In genomic region chr19:1875265-1875645, GRCh38 we compare ENCODE assay signal across 8 cellular contexts. TPM values are rescaled to one million over a fixed set of nuclear protein-coding genes. Genes with fewer than 3 reads are reported as not detected.
DNase-seq lines count a peak whose midpoint lies in the region; ATAC-seq and TF ChIP-seq lines count a peak whose summit lies in the region.
"Not testable (repeated sequence)": the region's sequence is repeated elsewhere in the genome, so short reads cannot be mapped to it uniquely, and the experiment has no call there.

No MANE protein-coding gene starts in this region.

- H3K27me3 Mint-ChIP-seq in nephron (ENCODE audit: low read depth), result not testable (repeated sequence)

- H3K9ac ChIP-seq in iPS-18a (ENCODE audit: low read length), result peak overlapping the region; percentile 82
- H3K9ac ChIP-seq in stomach smooth muscle (ENCODE audit: low read length in 2 of 2), result peak overlapping the region; percentile 74 to 84

- WGBS in ectodermal cell, 2 experiments, result 4 to 5% methylated on average over 11 of the region's 11 CpGs

- H3K27me3 ChIP-seq in BE2C; Panc1 (ENCODE audit: control insufficient read depth, insufficient read depth, low read length); ectodermal cell (ENCODE audit: control insufficient read depth, insufficient read depth, low read length, poor library complexity, severe bottlenecking); iPS-18a (ENCODE audit: control insufficient read depth, insufficient read depth, low read length); stomach smooth muscle (ENCODE audit: control insufficient read depth in 1 of 2, insufficient read depth in 2 of 2, low read length in 2 of 2): not testable (repeated sequence)

- peaks cover 21% of the 10 kb centered on the region for H3K4me1 Mint-ChIP-seq in nephron

- H3K27ac Mint-ChIP-seq in nephron, result peak overlapping the region; percentile 62 to 91 (median 89)

- H3K27ac ChIP-seq in HEK293 (ENCODE audit: extremely low read depth, low read depth, low read length) (peak overlapping the region; percentile 89), Panc1 (ENCODE audit: low read length) (peak overlapping the region; percentile 83), stomach smooth muscle (ENCODE audit: low read length) (peak overlapping the region; percentile 84)
- not testable (repeated sequence) for H3K27ac ChIP-seq in ectodermal cell (ENCODE audit: insufficient read depth, low read depth, low read length, poor library complexity, severe bottlenecking); iPS-18a (ENCODE audit: low read length)

- BruUV-seq in Panc1 (replicated peaks; lab: Mats Ljungman, UMichigan), result not testable (repeated sequence)

- ATAC-seq in Panc1, result not testable (repeated sequence)

- H3K9me3 ChIP-seq in BE2C; HEK293 (ENCODE audit: control insufficient read depth, insufficient read depth, low read depth, low read length); Panc1 (ENCODE audit: control insufficient read depth, insufficient read depth, low read depth, low read length); ectodermal cell (ENCODE audit: control insufficient read depth, low read length); iPS-18a (ENCODE audit: control insufficient read depth, low read depth, low read length); stomach smooth muscle (ENCODE audit: control insufficient read depth in 2 of 2, low read length in 2 of 2): not testable (repeated sequence)

- intact Hi-C loops in Panc1 (cut with micrococcal nuclease; ENCODE audit: unreplicated experiment), result not testable (repeated sequence)

- H3K9me3 Mint-ChIP-seq in nephron, result not testable (repeated sequence)

- DNase-seq in BE2C; Panc1 (ENCODE audit: low read depth, low spot score): not testable (repeated sequence)
- peak; percentile 62 for DNase-seq in activated effector memory CD4-positive, alpha-beta T cell treated with anti-CD3 and anti-CD28 coated beads, Interleukin-2, amount 50 U/mL, for 16 hours

- H3K4me3 Mint-ChIP-seq in nephron, result peak overlapping the region; percentile 94 to 98 (median 96)

- not testable (repeated sequence) for H3K4me1 ChIP-seq in BE2C
- peaks cover 10% of the 10 kb centered on the region for H3K4me1 ChIP-seq in HEK293 (ENCODE audit: control insufficient read depth, insufficient read depth, low read length)
- peaks cover 20% of the 10 kb centered on the region for H3K4me1 ChIP-seq in Panc1 (ENCODE audit: control insufficient read depth, insufficient read depth, low read length)
- H3K4me1 ChIP-seq in ectodermal cell (ENCODE audit: control insufficient read depth, insufficient read depth, low read length), result peaks cover 12% of the 10 kb centered on the region
- peaks cover 10% of the 10 kb centered on the region for H3K4me1 ChIP-seq in iPS-18a (ENCODE audit: control insufficient read depth, low read depth, low read length)
- peaks cover 43% of the 10 kb centered on the region for H3K4me1 ChIP-seq in stomach smooth muscle (ENCODE audit: control insufficient read depth, insufficient read depth, low read length)

- CTCF ChIA-PET in HEK293 (lab: Yijun Ruan, JAX), result interaction anchor here (0.7 to 1.4 kb wide), 6 partner anchors 9 to 324 kb away, joined by 3 to 5 read pairs (median 3); no protein-coding TSS in a partner anchor
- CTCF ChIA-PET in Panc1 (lab: Charles Lee), result not testable (repeated sequence)

- H3K36me3 ChIP-seq in BE2C (peaks cover 25% of the 10 kb centered on the region), HEK293 (ENCODE audit: control insufficient read depth in 2 of 2, insufficient read depth in 1 of 2, low read length in 2 of 2) (peaks cover 0 to 22% of the 10 kb centered on the region in 2 experiments; a peak in 2 of 3 replicates)
- not testable (repeated sequence) for H3K36me3 ChIP-seq in Panc1 (ENCODE audit: control insufficient read depth, insufficient read depth, low read length); ectodermal cell (ENCODE audit: control insufficient read depth, insufficient read depth, low read length); iPS-18a (ENCODE audit: control insufficient read depth, low read depth, low read length); stomach smooth muscle (ENCODE audit: control insufficient read depth in 2 of 2, insufficient read depth in 2 of 2, low read length in 2 of 2)

- POLR2A ChIA-PET in HEK293 (lab: Yijun Ruan, JAX), result interaction anchor here (0.5 to 2.8 kb wide), 7 partner anchors 10 to 689 kb away, joined by 3 to 22 read pairs (median 3); partner anchors contain the start of genes ABHD17A, ADAT3 and SCAMP4
- POLR2A ChIA-PET in Panc1 (lab: Charles Lee), result not testable (repeated sequence)

- in situ Hi-C loops in Panc1 (cut with HindIII; ENCODE audit: low pct_unique_long_range_greater_than_20kb, low sequenced_read_pairs), result not testable (repeated sequence)

- H3K4me3 ChIP-seq in BE2C (ENCODE audit: low read depth, low read length) (peak overlapping the region; percentile 94), HEK293 (ENCODE audit: low read depth, low read length) (peak overlapping the region; percentile 96), Panc1 (ENCODE audit: low read depth in 2 of 2, low read length in 2 of 2) (peak overlapping the region; percentile 67 to 80), ectodermal cell (ENCODE audit: insufficient read depth, low read depth, low read length) (peak overlapping the region; percentile 57), iPS-18a (ENCODE audit: low read length) (peak overlapping the region; percentile 90), stomach smooth muscle (ENCODE audit: low read length in 2 of 2) (peak overlapping the region; percentile 79 to 95)

- not testable (repeated sequence) for TF ChIP-seq CTCF in BE2C (IDR thresholded peaks at IDR 0.05; ENCODE audit: low read depth, low read length); HEK293 (tag by site-specific recombination; IDR thresholded peaks at IDR 0.05); Panc1 (IDR thresholded peaks at IDR 0.05); nephron (IDR thresholded peaks at IDR 0.05; ENCODE audit: unreplicated experiment in 3 of 3)

- H3K36me3 Mint-ChIP-seq in nephron (ENCODE audit: low read depth), result not testable (repeated sequence)

RNA-seq across cellular contexts. Expression of gene ABHD17A, which starts 10.0 kb away (rescaled TPM):
- 324 TPM for polyA plus RNA-seq in BE2C (2012; ENCODE audit: insufficient read depth, insufficient read length, low read depth)
- 57.1 TPM for total RNA-seq in Panc1 (2021; ENCODE audit: unreplicated experiment)
- 92.3 TPM for polyA plus RNA-seq in Panc1 (2012; ENCODE audit: insufficient read length)
- 48.7 TPM for polyA plus RNA-seq in ectodermal cell (2013, experiment 1 of 4)
- 44.6 TPM for polyA plus RNA-seq in ectodermal cell (2013, experiment 2 of 4)
- polyA plus RNA-seq in ectodermal cell (2013, experiment 3 of 4), result 47.8 TPM
- polyA plus RNA-seq in ectodermal cell (2013, experiment 4 of 4), result 46.8 TPM

RNA-seq across cellular contexts. Expression of gene KLF16, which starts 11.9 kb away (rescaled TPM):
- 112 TPM for polyA plus RNA-seq in BE2C (2012; ENCODE audit: insufficient read depth, insufficient read length, low read depth)
- 79.3 TPM for total RNA-seq in Panc1 (2021; ENCODE audit: unreplicated experiment)
- polyA plus RNA-seq in Panc1 (2012; ENCODE audit: insufficient read length), result 74.5 TPM
- polyA plus RNA-seq in ectodermal cell (2013, experiment 1 of 4), result 12.7 TPM
- 14.9 TPM for polyA plus RNA-seq in ectodermal cell (2013, experiment 2 of 4)
- polyA plus RNA-seq in ectodermal cell (2013, experiment 3 of 4), result 17.7 TPM
- polyA plus RNA-seq in ectodermal cell (2013, experiment 4 of 4), result 15.5 TPM

RNA-seq across cellular contexts. Expression of gene REXO1, which starts 27.0 kb away (rescaled TPM):
- 165 TPM for polyA plus RNA-seq in BE2C (2012; ENCODE audit: insufficient read depth, insufficient read length, low read depth)
- total RNA-seq in Panc1 (2021; ENCODE audit: unreplicated experiment), result 52.1 TPM
- polyA plus RNA-seq in Panc1 (2012; ENCODE audit: insufficient read length), result 66.2 TPM
- 34.6 TPM for polyA plus RNA-seq in ectodermal cell (2013, experiment 1 of 4)
- 34.7 TPM for polyA plus RNA-seq in ectodermal cell (2013, experiment 2 of 4)
- polyA plus RNA-seq in ectodermal cell (2013, experiment 3 of 4), result 21.9 TPM
- polyA plus RNA-seq in ectodermal cell (2013, experiment 4 of 4), result 24.1 TPM

RNA-seq across cellular contexts. Expression of gene ADAT3, which starts 29.9 kb away (rescaled TPM):
- polyA plus RNA-seq in BE2C (2012; ENCODE audit: insufficient read depth, insufficient read length, low read depth), result 51.0 TPM
- 8.9 TPM for total RNA-seq in Panc1 (2021; ENCODE audit: unreplicated experiment)
- 8.5 TPM for polyA plus RNA-seq in Panc1 (2012; ENCODE audit: insufficient read length)
- 5.0 TPM for polyA plus RNA-seq in ectodermal cell (2013, experiment 1 of 4)
- 5.0 TPM for polyA plus RNA-seq in ectodermal cell (2013, experiment 2 of 4)
- 4.2 TPM for polyA plus RNA-seq in ectodermal cell (2013, experiment 3 of 4)
- polyA plus RNA-seq in ectodermal cell (2013, experiment 4 of 4), result 4.9 TPM

RNA-seq across cellular contexts. Expression of gene SCAMP4, which starts 29.9 kb away (rescaled TPM):
- polyA plus RNA-seq in BE2C (2012; ENCODE audit: insufficient read depth, insufficient read length, low read depth), result 23.2 TPM
- total RNA-seq in Panc1 (2021; ENCODE audit: unreplicated experiment), result 98.4 TPM
- 94.3 TPM for polyA plus RNA-seq in Panc1 (2012; ENCODE audit: insufficient read length)
- polyA plus RNA-seq in ectodermal cell (2013, experiment 1 of 4), result 61.4 TPM
- polyA plus RNA-seq in ectodermal cell (2013, experiment 2 of 4), result 72.6 TPM
- 53.2 TPM for polyA plus RNA-seq in ectodermal cell (2013, experiment 3 of 4)
- 48.9 TPM for polyA plus RNA-seq in ectodermal cell (2013, experiment 4 of 4)
